ENCODE assay signal across 7 cellular contexts in genomic region chr11:1153951-1154487, GRCh38. TPM values are rescaled to one million over a fixed set of nuclear protein-coding genes. Genes with fewer than 3 reads are reported as not detected.
DNase-seq lines count a peak whose midpoint lies in the region; ATAC-seq and TF ChIP-seq lines count a peak whose summit lies in the region.

No MANE protein-coding gene starts in this region.

- H3K27ac Mint-ChIP-seq in stimulated activated effector memory CD8-positive, alpha-beta T cell treated with anti-CD3 and anti-CD28 coated beads, Interleukin-12 subunit alpha, Interleukin-12 subunit beta, amount 100 ng/mL, for 72 hours, result no peak overlapping the region

- no peaks in the 10 kb centered on the region for H3K36me3 Mint-ChIP-seq in stimulated activated effector memory CD8-positive, alpha-beta T cell treated with anti-CD3 and anti-CD28 coated beads, Interleukin-12 subunit alpha, Interleukin-12 subunit beta, amount 100 ng/mL, for 72 hours

- peak; percentile 47 for ATAC-seq in stimulated activated effector memory CD8-positive, alpha-beta T cell treated with anti-CD3 and anti-CD28 coated beads, Interleukin-12 subunit alpha, Interleukin-12 subunit beta, amount 100 ng/mL, for 72 hours

- no peaks in the 10 kb centered on the region for H3K27me3 ChIP-seq in right atrium auricular region
- no peaks in the 10 kb centered on the region for H3K27me3 ChIP-seq in HAP-1 (ENCODE audit: low read depth)

- in situ Hi-C loops in HAP-1 (cut with MboI; ENCODE audit: low sequenced_read_pairs), result no loop called here

- no peaks in the 10 kb centered on the region for H3K9me3 Mint-ChIP-seq in stimulated activated effector memory CD8-positive, alpha-beta T cell treated with anti-CD3 and anti-CD28 coated beads, Interleukin-12 subunit alpha, Interleukin-12 subunit beta, amount 100 ng/mL, for 72 hours

- peaks cover 10% of the 10 kb centered on the region for H3K4me1 Mint-ChIP-seq in stimulated activated effector memory CD8-positive, alpha-beta T cell treated with anti-CD3 and anti-CD28 coated beads, Interleukin-12 subunit alpha, Interleukin-12 subunit beta, amount 100 ng/mL, for 72 hours

- H3K4me3 Mint-ChIP-seq in stimulated activated effector memory CD8-positive, alpha-beta T cell treated with anti-CD3 and anti-CD28 coated beads, Interleukin-12 subunit alpha, Interleukin-12 subunit beta, amount 100 ng/mL, for 72 hours, result no peak overlapping the region

- no peaks in the 10 kb centered on the region for H3K9me3 ChIP-seq in right atrium auricular region
- H3K9me3 ChIP-seq in HAP-1, result peaks cover 6% of the 10 kb centered on the region; the same call in 1 of the 2 replicates

- peak; percentile 95 for DNase-seq in HCEC 1CT
- peak; percentile 63 for DNase-seq in T1000 (lab: John Stamatoyannopoulos, UW)
- DNase-seq in right atrium auricular region (ENCODE audit: low spot score), result peak; percentile 73
- DNase-seq in stimulated activated effector memory CD8-positive, alpha-beta T cell treated with anti-CD3 and anti-CD28 coated beads, Interleukin-12 subunit alpha, Interleukin-12 subunit beta, amount 100 ng/mL, for 72 hours (ENCODE audit: low spot score in 2 of 2), result no peak
- DNase-seq in NCI-H526 treated with DMSO at 0.1 percent for 48 hours (lab: John Stamatoyannopoulos, UW), result no peak
- no peak for DNase-seq in HAP-1 (ENCODE audit: low spot score in 2 of 2)
- no peak for DNase-seq in NOMO-1 treated with DMSO at 0.1 percent for 48 hours (lab: John Stamatoyannopoulos, UW; ENCODE audit: unreplicated experiment)

- H3K4me3 ChIP-seq in right atrium auricular region, result no peak overlapping the region
- no peak overlapping the region for H3K4me3 ChIP-seq in HAP-1

- TF ChIP-seq CTCF in right atrium auricular region (IDR thresholded peaks at IDR 0.05), result no peak

- H3K36me3 ChIP-seq in right atrium auricular region, result no peaks in the 10 kb centered on the region
- no peaks in the 10 kb centered on the region for H3K36me3 ChIP-seq in HAP-1 (replicated peaks)

- peaks cover 0 to 7% of the 10 kb centered on the region in 2 donors for H3K4me1 ChIP-seq in right atrium auricular region
- H3K4me1 ChIP-seq in HAP-1, result no peaks in the 10 kb centered on the region

- H3K27ac ChIP-seq in right atrium auricular region, result peak overlapping the region in 1 of 2 donors; percentile 29

RNA-seq across cellular contexts. Expression of gene MUC5AC, which starts 3.7 kb away (rescaled TPM):
- total RNA-seq in right atrium auricular region, result not detected

Comparison
In these comparisons a context has a peak if more than half of its experiments do, and no peak if none do; other contexts are left out.
1. DNase-seq: peak in HCEC 1CT (single experiment), T1000 (single experiment) and right atrium auricular region (single experiment); none in stimulated activated effector memory CD8-positive, alpha-beta T cell treated with anti-CD3 and anti-CD28 coated beads, Interleukin-12 subunit alpha, Interleukin-12 subunit beta, amount 100 ng/mL, for 72 hours (0 of 2), NCI-H526 treated with DMSO at 0.1 percent for 48 hours (single experiment), HAP-1 (0 of 2) and NOMO-1 treated with DMSO at 0.1 percent for 48 hours (single experiment).